ENCODE assay signal across 1 cellular context in genomic region chr12:9872116-9872515, GRCh38.
TF ChIP-seq lines count a peak whose summit lies in the region.

No MANE protein-coding gene starts in this region.

TF ChIP-seq in K562, 482 proteins besides CTCF, POLR2A, EP300 and RAD21:
- TF ChIP-seq E2F1 (CRISPR knock-in tag; IDR thresholded peaks at IDR 0.05) (no peak), XRCC4 (IDR thresholded peaks at IDR 0.05; ENCODE audit: extremely low read depth, insufficient read depth, insufficient read length) (no peak), DMBX1 (CRISPR knock-in tag; IDR thresholded peaks at IDR 0.05; ENCODE audit: borderline replicate concordance) (no peak), MYC (IDR thresholded peaks at IDR 0.05; ENCODE audit: low read depth, low read length) (no peak), MYC (CRISPR knock-in tag; IDR thresholded peaks at IDR 0.05; ENCODE audit: borderline replicate concordance, low read depth) (no peak), ZNF174 (CRISPR knock-in tag; IDR thresholded peaks at IDR 0.05) (no peak), NR2F6 (CRISPR knock-in tag; IDR thresholded peaks at IDR 0.05) (no peak)
